1 cellular context compared by ENCODE assay signal in genomic region chr6:136831873-136832562, GRCh38.
TF ChIP-seq lines count a peak whose summit lies in the region.

No MANE protein-coding gene starts in this region.

TF ChIP-seq in K562, 482 proteins besides CTCF, POLR2A, EP300 and RAD21:
- no peak for TF ChIP-seq ZNF76 (CRISPR knock-in tag; IDR thresholded peaks at IDR 0.05; ENCODE audit: borderline replicate concordance)
- TF ChIP-seq ZNF354B (CRISPR knock-in tag; IDR thresholded peaks at IDR 0.05), result no peak
- no peak for TF ChIP-seq EP400 (IDR thresholded peaks at IDR 0.05)
- no peak for TF ChIP-seq ZSCAN32 (CRISPR knock-in tag; IDR thresholded peaks at IDR 0.05)
- TF ChIP-seq ETV5 (CRISPR knock-in tag; IDR thresholded peaks at IDR 0.05; ENCODE audit: low read depth), result no peak
- no peak for TF ChIP-seq HIVEP1 (CRISPR knock-in tag; IDR thresholded peaks at IDR 0.05)
- no peak for TF ChIP-seq OTX1 (CRISPR knock-in tag; IDR thresholded peaks at IDR 0.05)
- TF ChIP-seq, protein P1, sequence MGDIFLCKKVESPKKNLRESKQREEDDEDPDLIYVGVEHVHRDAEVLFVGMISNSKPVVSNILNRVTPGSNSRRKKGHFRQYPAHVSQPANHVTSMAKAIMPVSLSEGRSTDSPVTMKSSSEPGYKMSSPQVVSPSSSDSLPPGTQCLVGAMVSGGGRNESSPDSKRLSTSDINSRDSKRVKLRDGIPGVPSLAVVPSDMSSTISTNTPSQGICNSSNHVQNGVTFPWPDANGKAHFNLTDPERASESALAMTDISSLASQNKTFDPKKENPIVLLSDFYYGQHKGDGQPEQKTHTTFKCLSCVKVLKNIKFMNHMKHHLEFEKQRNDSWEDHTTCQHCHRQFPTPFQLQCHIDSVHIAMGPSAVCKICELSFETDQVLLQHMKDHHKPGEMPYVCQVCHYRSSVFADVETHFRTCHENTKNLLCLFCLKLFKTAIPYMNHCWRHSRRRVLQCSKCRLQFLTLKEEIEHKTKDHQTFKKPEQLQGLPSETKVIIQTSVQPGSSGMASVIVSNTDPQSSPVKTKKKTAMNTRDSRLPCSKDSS (IDR thresholded peaks at IDR 0.05; ENCODE audit: low read depth, partially characterized antibody), result peak; percentile 83
- peak; percentile 63 for TF ChIP-seq ZFP36 (IDR thresholded peaks at IDR 0.05; ENCODE audit: low read depth, low read length, partially characterized antibody)
- no peak for TF ChIP-seq ATF7 (IDR thresholded peaks at IDR 0.05)
- peak; percentile 21; the same call in 1 of the 2 replicates for TF ChIP-seq ZNF224 (CRISPR knock-in tag; IDR thresholded peaks at IDR 0.05)
- TF ChIP-seq ZNF140 (CRISPR knock-in tag; IDR thresholded peaks at IDR 0.05), result no peak
- peak; percentile 80 for TF ChIP-seq CBX1 (IDR thresholded peaks at IDR 0.05; ENCODE audit: low read depth)
- no peak for TF ChIP-seq SRSF3 (IDR thresholded peaks at IDR 0.05; ENCODE audit: insufficient read depth, low read length)
- peak; percentile 97 for TF ChIP-seq CBX5 (IDR thresholded peaks at IDR 0.05; ENCODE audit: borderline replicate concordance, low read depth)
- no peak for TF ChIP-seq HNRNPUL1 (IDR thresholded peaks at IDR 0.05; ENCODE audit: low read length)
- TF ChIP-seq GTF2F1 (IDR thresholded peaks at IDR 0.05; ENCODE audit: low read depth, low read length), result no peak
- TF ChIP-seq TRIM24 (IDR thresholded peaks at IDR 0.05), result 0 out of 4 replicates have a peak, but pooled peaks of 1 of the 2 experiments have one; percentile 15
- TF ChIP-seq ZNF12 (CRISPR knock-in tag; IDR thresholded peaks at IDR 0.05), result no peak
- 0 out of 2 replicates have a peak, but pooled peaks have one; percentile 61 for TF ChIP-seq ZNF445 (CRISPR knock-in tag; IDR thresholded peaks at IDR 0.05; ENCODE audit: low read depth)
- TF ChIP-seq CBX3 (IDR thresholded peaks at IDR 0.05; ENCODE audit: borderline replicate concordance in 1 of 2, low read length in 2 of 2), result peak in 1 of 2 experiments; percentile 90; a peak in 1 of 3 replicates
- TF ChIP-seq SRSF9 (IDR thresholded peaks at IDR 0.05; ENCODE audit: borderline replicate concordance, low read depth, low read length), result no peak
- no peak for TF ChIP-seq JUN (IDR thresholded peaks at IDR 0.05; ENCODE audit: borderline replicate concordance, low read depth, low read length)
- TF ChIP-seq JUN (CRISPR knock-in tag; IDR thresholded peaks at IDR 0.05; ENCODE audit: borderline replicate concordance), result no peak
- peak in 1 of 3 experiments; percentile 31 for TF ChIP-seq YY1 (IDR thresholded peaks at IDR 0.05; ENCODE audit: borderline replicate concordance in 1 of 3, control insufficient read depth in 1 of 3, extremely low read depth in 1 of 3, insufficient read depth in 3 of 3, insufficient read length in 1 of 3, insufficient replicate concordance in 2 of 3, low read depth in 1 of 3, low read length in 2 of 3)
- TF ChIP-seq SREBF1 (IDR thresholded peaks at IDR 0.05; ENCODE audit: borderline replicate concordance, low read depth, low read length), result no peak
- peak; percentile 90 for TF ChIP-seq TRIM28 (IDR thresholded peaks at IDR 0.05)
- TF ChIP-seq, protein P2, sequence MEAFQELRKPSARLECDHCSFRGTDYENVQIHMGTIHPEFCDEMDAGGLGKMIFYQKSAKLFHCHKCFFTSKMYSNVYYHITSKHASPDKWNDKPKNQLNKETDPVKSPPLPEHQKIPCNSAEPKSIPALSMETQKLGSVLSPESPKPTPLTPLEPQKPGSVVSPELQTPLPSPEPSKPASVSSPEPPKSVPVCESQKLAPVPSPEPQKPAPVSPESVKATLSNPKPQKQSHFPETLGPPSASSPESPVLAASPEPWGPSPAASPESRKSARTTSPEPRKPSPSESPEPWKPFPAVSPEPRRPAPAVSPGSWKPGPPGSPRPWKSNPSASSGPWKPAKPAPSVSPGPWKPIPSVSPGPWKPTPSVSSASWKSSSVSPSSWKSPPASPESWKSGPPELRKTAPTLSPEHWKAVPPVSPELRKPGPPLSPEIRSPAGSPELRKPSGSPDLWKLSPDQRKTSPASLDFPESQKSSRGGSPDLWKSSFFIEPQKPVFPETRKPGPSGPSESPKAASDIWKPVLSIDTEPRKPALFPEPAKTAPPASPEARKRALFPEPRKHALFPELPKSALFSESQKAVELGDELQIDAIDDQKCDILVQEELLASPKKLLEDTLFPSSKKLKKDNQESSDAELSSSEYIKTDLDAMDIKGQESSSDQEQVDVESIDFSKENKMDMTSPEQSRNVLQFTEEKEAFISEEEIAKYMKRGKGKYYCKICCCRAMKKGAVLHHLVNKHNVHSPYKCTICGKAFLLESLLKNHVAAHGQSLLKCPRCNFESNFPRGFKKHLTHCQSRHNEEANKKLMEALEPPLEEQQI (IDR thresholded peaks at IDR 0.05), result no peak
